In genomic region chr1:30819244-30819571, GRCh38 we compare ENCODE assay signal across 25 cellular contexts.
"Had no signal": no experiment of that assay in that cellular context is flagged by ENCODE, and none has a peak within 500 bp of the region (broad histone marks: within the 10 kb centered on the region; RNA-seq: fewer than 3 reads in every experiment).

No MANE protein-coding gene starts in this region.

- H3K27ac ChIP-seq: hepatocyte, testis had no signal

- H3K27me3 ChIP-seq: hepatocyte, testis had no signal

- H3K27ac Mint-ChIP-seq: activated B cell treated with CpG ODN at 0.5 μM for 24 hours; activated CD8-positive, alpha-beta memory T cell treated with anti-CD3 and anti-CD28 coated beads, Interleukin-2, amount 10 ng/mL, durations not matched to agents 7 days and 5 days; activated CD8-positive, alpha-beta T cell treated with anti-CD3 and anti-CD28 coated beads, Interleukin-2, amount 10 ng/mL, durations not matched to agents 7 days and 5 days; activated naive CD4-positive, alpha-beta T cell treated with anti-CD3 and anti-CD28 coated beads, Interleukin-2, amount 50 U/mL, for 24 hours; activated naive CD8-positive, alpha-beta T cell treated with anti-CD3 and anti-CD28 coated beads, Interleukin-2, amount 50 U/mL, for 24 hours; activated T-helper 2 cell treated with anti-CD3 and anti-CD28 coated beads, Interferon-gamma antibody, Interleukin-2, Interleukin-4, amounts not matched to agents 10 μg/mL and 5 μg/mL and 100 μg/mL, durations not matched to agents 14 hours and 24 hours and 36 hours; endodermal cell; naive thymus-derived CD8-positive, alpha-beta T cell; stimulated activated naive B cell treated with anti-CD40 and anti-IgM and Interleukin-4, amounts not matched to agents 10 μg/mL and 1 μg/mL and 100 μg/mL, for 72 hours; T-cell had no signal

- H3K9me3 ChIP-seq: testis had no signal

- H3K79me2 ChIP-seq: hepatocyte had no signal

- DNase-seq: activated B cell treated with CpG ODN at 0.5 μM for 24 hours; activated CD8-positive, alpha-beta memory T cell treated with anti-CD3 and anti-CD28 coated beads, Interleukin-2, amount 10 ng/mL, durations not matched to agents 7 days and 5 days; activated CD8-positive, alpha-beta T cell treated with anti-CD3 and anti-CD28 coated beads, Interleukin-2, amount 10 ng/mL, durations not matched to agents 7 days and 5 days; activated naive CD8-positive, alpha-beta T cell treated with anti-CD3 and anti-CD28 coated beads, Interleukin-2, amount 50 U/mL, for 24 hours; activated T-cell treated with anti-CD3 and anti-CD28 coated beads, Interleukin-2, amount 50 U/mL, for 48 hours; amygdala; caudate nucleus; endodermal cell; islet precursor cell; left cardiac atrium; left ventricle myocardium superior; naive thymus-derived CD8-positive, alpha-beta T cell; small intestine; stimulated activated CD4-positive, alpha-beta T cell treated with anti-CD3 and anti-CD28 coated beads, Interleukin-15, amount 100 ng/mL, for 24 hours; stimulated activated CD4-positive, alpha-beta T cell treated with anti-CD3 and anti-CD28 coated beads, Interleukin-2, amount 100 ng/mL, for 24 hours; stimulated activated naive B cell treated with anti-CD40 and anti-IgM and Interleukin-4, amounts not matched to agents 10 μg/mL and 1 μg/mL and 100 μg/mL, for 72 hours; T-cell; testis; trophoblast cell had no signal

- ATAC-seq: activated CD8-positive, alpha-beta memory T cell treated with anti-CD3 and anti-CD28 coated beads, Interleukin-2, amount 10 ng/mL, durations not matched to agents 7 days and 5 days; activated CD8-positive, alpha-beta T cell treated with anti-CD3 and anti-CD28 coated beads, Interleukin-2, amount 10 ng/mL, durations not matched to agents 7 days and 5 days; activated naive CD8-positive, alpha-beta T cell treated with anti-CD3 and anti-CD28 coated beads, Interleukin-2, amount 50 U/mL, for 24 hours; esophagus mucosa; left cardiac atrium; left ventricle myocardium superior; naive thymus-derived CD8-positive, alpha-beta T cell; sciatic nerve; stimulated activated naive B cell treated with anti-CD40 and anti-IgM and Interleukin-4, amounts not matched to agents 10 μg/mL and 1 μg/mL and 100 μg/mL, for 72 hours; T-cell had no signal

- H3K36me3 Mint-ChIP-seq: activated CD8-positive, alpha-beta memory T cell treated with anti-CD3 and anti-CD28 coated beads, Interleukin-2, amount 10 ng/mL, durations not matched to agents 7 days and 5 days; activated naive CD4-positive, alpha-beta T cell treated with anti-CD3 and anti-CD28 coated beads, Interleukin-2, amount 50 U/mL, for 24 hours; naive thymus-derived CD8-positive, alpha-beta T cell; stimulated activated naive B cell treated with anti-CD40 and anti-IgM and Interleukin-4, amounts not matched to agents 10 μg/mL and 1 μg/mL and 100 μg/mL, for 72 hours; T-cell had no signal

- H3K4me3 Mint-ChIP-seq: activated B cell treated with CpG ODN at 0.5 μM for 24 hours; activated CD8-positive, alpha-beta memory T cell treated with anti-CD3 and anti-CD28 coated beads, Interleukin-2, amount 10 ng/mL, durations not matched to agents 7 days and 5 days; activated CD8-positive, alpha-beta T cell treated with anti-CD3 and anti-CD28 coated beads, Interleukin-2, amount 10 ng/mL, durations not matched to agents 7 days and 5 days; activated naive CD4-positive, alpha-beta T cell treated with anti-CD3 and anti-CD28 coated beads, Interleukin-2, amount 50 U/mL, for 24 hours; activated naive CD8-positive, alpha-beta T cell treated with anti-CD3 and anti-CD28 coated beads, Interleukin-2, amount 50 U/mL, for 24 hours; endodermal cell; naive thymus-derived CD8-positive, alpha-beta T cell; stimulated activated naive B cell treated with anti-CD40 and anti-IgM and Interleukin-4, amounts not matched to agents 10 μg/mL and 1 μg/mL and 100 μg/mL, for 72 hours; T-cell had no signal

- H3K4me3 ChIP-seq: hepatocyte, testis had no signal

- FAIRE-seq: small intestine, urothelium cell line had no signal

- H2AFZ ChIP-seq: hepatocyte had no signal

- H3K4me2 ChIP-seq: hepatocyte had no signal

- H3K9me3 Mint-ChIP-seq: activated B cell treated with CpG ODN at 0.5 μM for 24 hours; activated naive CD4-positive, alpha-beta T cell treated with anti-CD3 and anti-CD28 coated beads, Interleukin-2, amount 50 U/mL, for 24 hours; activated naive CD8-positive, alpha-beta T cell treated with anti-CD3 and anti-CD28 coated beads, Interleukin-2, amount 50 U/mL, for 24 hours; activated T-helper 2 cell treated with anti-CD3 and anti-CD28 coated beads, Interferon-gamma antibody, Interleukin-2, Interleukin-4, amounts not matched to agents 10 μg/mL and 5 μg/mL and 100 μg/mL, durations not matched to agents 14 hours and 24 hours and 36 hours; endodermal cell; stimulated activated naive B cell treated with anti-CD40 and anti-IgM and Interleukin-4, amounts not matched to agents 10 μg/mL and 1 μg/mL and 100 μg/mL, for 72 hours; T-cell had no signal
